In the genomic region with DNA sequence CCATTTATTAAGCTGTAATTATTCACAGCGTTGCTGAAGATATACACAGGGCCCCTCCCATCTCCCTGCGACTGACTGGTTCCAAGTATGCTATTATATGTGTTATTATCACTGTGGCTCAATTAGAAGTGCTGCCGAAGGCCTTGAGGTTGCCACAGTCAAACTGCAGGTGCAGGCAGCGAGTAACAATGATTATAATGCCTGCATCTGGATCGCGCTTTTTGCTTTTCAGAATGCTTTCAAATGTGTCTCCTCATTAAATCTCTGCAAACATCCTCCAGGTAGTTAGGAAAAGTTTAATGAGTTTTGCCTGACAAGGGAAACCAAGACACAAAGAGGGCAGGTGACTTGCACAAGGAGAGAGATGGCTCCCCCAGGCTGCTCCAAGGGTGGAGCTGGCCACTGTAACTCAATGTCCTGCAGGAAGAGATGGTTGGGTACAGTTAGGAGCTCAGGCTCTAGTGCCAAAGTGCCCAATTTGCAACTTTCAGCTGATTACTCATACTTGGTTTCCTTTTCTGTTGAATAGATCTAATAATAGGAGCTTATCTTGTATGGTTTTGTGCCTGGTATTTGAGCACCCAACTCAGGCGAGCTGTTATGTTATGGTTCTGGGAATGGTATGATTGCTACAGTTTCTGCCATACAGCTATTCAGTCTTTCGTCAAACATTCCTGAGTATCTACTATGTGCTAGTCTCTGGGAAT, we compare ENCODE assay signal across 8 cellular contexts. TPM values are rescaled to one million over a fixed set of nuclear protein-coding genes. Genes with fewer than 3 reads are reported as not detected.
A peak's percentile ranks its signal among the peaks of the same experiment; 100 is the strongest.
DNase-seq lines count a peak whose midpoint lies in the region; ATAC-seq and TF ChIP-seq lines count a peak whose summit lies in the region.

No MANE protein-coding gene starts in this region.

- H2AK5ac ChIP-seq in neuronal stem cell (ENCODE audit: low read depth, low read length), result no peak overlapping the region

- H3K23ac ChIP-seq in neuronal stem cell (ENCODE audit: low read depth, low read length, poor library complexity), result no peak overlapping the region

- H3K36me3 Mint-ChIP-seq in activated CD8-positive, alpha-beta memory T cell treated with anti-CD3 and anti-CD28 coated beads, Interleukin-2, amount 10 ng/mL, durations not matched to agents 7 days and 5 days, result peaks cover 6% of the 10 kb centered on the region
- H3K36me3 Mint-ChIP-seq in effector memory CD8-positive, alpha-beta T cell (ENCODE audit: insufficient read depth), result peaks cover 21% of the 10 kb centered on the region

- no peak for TF ChIP-seq CTCF in BE2C (IDR thresholded peaks at IDR 0.05; ENCODE audit: low read depth, low read length)

- peaks cover 41% of the 10 kb centered on the region for H3K4me1 ChIP-seq in thymus (ENCODE audit: control insufficient read depth, insufficient read depth, low read length)
- peaks cover 48% of the 10 kb centered on the region for H3K4me1 ChIP-seq in BE2C
- H3K4me1 ChIP-seq in neuronal stem cell (ENCODE audit: control insufficient read depth in 2 of 2, insufficient read depth in 1 of 2, low read depth in 1 of 2, low read length in 2 of 2), result peaks cover 16 to 22% of the 10 kb centered on the region in 2 donors

- H3K4me3 ChIP-seq in thymus (ENCODE audit: low read length) (no peak overlapping the region), BE2C (ENCODE audit: low read depth, low read length) (no peak overlapping the region), neuronal stem cell (ENCODE audit: low read length in 2 of 2) (no peak overlapping the region)

- H3K27ac Mint-ChIP-seq in activated CD8-positive, alpha-beta memory T cell treated with anti-CD3 and anti-CD28 coated beads, Interleukin-2, amount 10 ng/mL, durations not matched to agents 7 days and 5 days, result peak overlapping the region; percentile 95
- H3K27ac Mint-ChIP-seq in effector memory CD8-positive, alpha-beta T cell, result peak overlapping the region; percentile 72 to 90

- no peak overlapping the region for H2BK12ac ChIP-seq in neuronal stem cell (ENCODE audit: low read length)

- no peak overlapping the region for H2AFZ ChIP-seq in neuronal stem cell (ENCODE audit: low read length)

- no peak overlapping the region for H2BK120ac ChIP-seq in neuronal stem cell (ENCODE audit: low read depth, low read length)

- H3K18ac ChIP-seq in neuronal stem cell (ENCODE audit: low read length), result no peak overlapping the region

- peak overlapping the region; percentile 60 for H3K4me3 Mint-ChIP-seq in activated CD8-positive, alpha-beta memory T cell treated with anti-CD3 and anti-CD28 coated beads, Interleukin-2, amount 10 ng/mL, durations not matched to agents 7 days and 5 days
- H3K4me3 Mint-ChIP-seq in effector memory CD8-positive, alpha-beta T cell, result peak overlapping the region; percentile 64 to 79

- H2BK15ac ChIP-seq in neuronal stem cell (ENCODE audit: low read length), result no peak overlapping the region

- DNase-seq in activated CD8-positive, alpha-beta memory T cell treated with anti-CD3 and anti-CD28 coated beads, Interleukin-2, amount 10 ng/mL, durations not matched to agents 7 days and 5 days, result peak; percentile 41
- DNase-seq in activated CD8-positive, alpha-beta memory T cell treated with anti-CD3 and anti-CD28 coated beads, Interleukin-2, amount 50 U/mL, for 4 hours, result no peak
- DNase-seq in NCI-H69 (lab: John Stamatoyannopoulos, UW) (peak; percentile 87), BE2C (no peak), neuronal stem cell (ENCODE audit: low spot score) (no peak)
- DNase-seq in effector memory CD8-positive, alpha-beta T cell, result no peak

- no peaks in the 10 kb centered on the region for H3K9me3 Mint-ChIP-seq in activated CD8-positive, alpha-beta memory T cell treated with anti-CD3 and anti-CD28 coated beads, Interleukin-2, amount 10 ng/mL, durations not matched to agents 7 days and 5 days (ENCODE audit: low read depth)
- no peaks in the 10 kb centered on the region for H3K9me3 Mint-ChIP-seq in effector memory CD8-positive, alpha-beta T cell

- H3K4me1 Mint-ChIP-seq in activated CD8-positive, alpha-beta memory T cell treated with anti-CD3 and anti-CD28 coated beads, Interleukin-2, amount 10 ng/mL, durations not matched to agents 7 days and 5 days, result peaks cover 81% of the 10 kb centered on the region
- H3K4me1 Mint-ChIP-seq in effector memory CD8-positive, alpha-beta T cell (ENCODE audit: low read depth in 2 of 2), result peaks cover 64 to 73% of the 10 kb centered on the region in 2 donors

- no peaks in the 10 kb centered on the region for H3K27me3 Mint-ChIP-seq in activated CD8-positive, alpha-beta memory T cell treated with anti-CD3 and anti-CD28 coated beads, Interleukin-2, amount 10 ng/mL, durations not matched to agents 7 days and 5 days
- H3K27me3 Mint-ChIP-seq in effector memory CD8-positive, alpha-beta T cell, result no peaks in the 10 kb centered on the region

- H4K8ac ChIP-seq in neuronal stem cell (ENCODE audit: low read depth, low read length), result no peak overlapping the region

- H2BK5ac ChIP-seq in neuronal stem cell (ENCODE audit: low read length), result no peak overlapping the region

- no peak for ATAC-seq in activated CD8-positive, alpha-beta memory T cell treated with anti-CD3 and anti-CD28 coated beads, Interleukin-2, amount 10 ng/mL, durations not matched to agents 7 days and 5 days
- no peak for ATAC-seq in effector memory CD8-positive, alpha-beta T cell (replicated peaks)
- ATAC-seq in HG02981 (IDR thresholded peaks at IDR 0.05; ENCODE audit: unreplicated experiment), result no peak

- no peak overlapping the region for H4K91ac ChIP-seq in neuronal stem cell (ENCODE audit: low read depth, low read length, poor library complexity)

- H3K36me3 ChIP-seq in thymus (ENCODE audit: control insufficient read depth, insufficient read depth) (no peaks in the 10 kb centered on the region), BE2C (no peaks in the 10 kb centered on the region), neuronal stem cell (replicated peaks in 1 of 2; ENCODE audit: control insufficient read depth in 2 of 2, insufficient read depth in 2 of 2, low read length in 2 of 2) (no peaks in the 10 kb centered on the region)

- no peak overlapping the region for H3K9ac ChIP-seq in neuronal stem cell (ENCODE audit: low read depth, low read length, poor library complexity)

- H3K9me3 ChIP-seq in thymus (ENCODE audit: control insufficient read depth) (no peaks in the 10 kb centered on the region), BE2C (no peaks in the 10 kb centered on the region), neuronal stem cell (replicated peaks in 1 of 2; ENCODE audit: control insufficient read depth in 2 of 2, insufficient read depth in 1 of 2, low read depth in 1 of 2, low read length in 2 of 2) (no peaks in the 10 kb centered on the region)

- H3K27me3 ChIP-seq in thymus (ENCODE audit: control insufficient read depth, insufficient read depth) (no peaks in the 10 kb centered on the region), BE2C (no peaks in the 10 kb centered on the region), neuronal stem cell (ENCODE audit: control insufficient read depth in 3 of 3, insufficient read depth in 3 of 3, low read depth in 1 of 3, low read length in 3 of 3) (peaks cover 0 to 39% (median 20%) of the 10 kb centered on the region in 3 experiments)

- H3K79me1 ChIP-seq in neuronal stem cell (ENCODE audit: low read depth, low read length), result no peaks in the 10 kb centered on the region

- CTCF ChIA-PET in activated CD8-positive, alpha-beta memory T cell treated with anti-CD3 and anti-CD28 coated beads, Interleukin-2, amount 10 ng/mL, durations not matched to agents 7 days and 5 days (lab: Charles Lee), result interaction anchor here (0.9 to 3.1 kb wide), 5 partner anchors 10 to 76 kb away, joined by 3 to 27 read pairs (median 5); no protein-coding TSS in a partner anchor

- H3K4ac ChIP-seq in neuronal stem cell (ENCODE audit: low read length), result no peak overlapping the region

- WGBS in thymus, result 76% methylated on average over 8 of the region's 8 CpGs
- no CpG with 5 or more reads among the region's 8 CpGs for WGBS in neuronal stem cell (ENCODE audit: extremely low coverage in 2 of 2, insufficient read length in 2 of 2, insufficient replicate concordance in 1 of 2), 2 donors

- no peak overlapping the region for H3K4me2 ChIP-seq in neuronal stem cell (ENCODE audit: insufficient read depth, low read length, poor library complexity, severe bottlenecking)

- H3K14ac ChIP-seq in neuronal stem cell (ENCODE audit: low read length), result no peak overlapping the region

- H3K27ac ChIP-seq in thymus (ENCODE audit: low read depth) (peak overlapping the region; percentile 71), neuronal stem cell (replicated peaks; ENCODE audit: low read length) (no peak overlapping the region)

RNA-seq across cellular contexts. Expression of a gene that starts 1.7 kb away (rescaled TPM):
- 10 to 100 TPM; 65.8 to 81.6 TPM for total RNA-seq in activated CD8-positive, alpha-beta memory T cell treated with anti-CD3 and anti-CD28 coated beads, Interleukin-2, amount 10 ng/mL, durations not matched to agents 7 days and 5 days
- polyA plus RNA-seq in thymus, result 1.7 TPM
- polyA plus RNA-seq in BE2C (2012; ENCODE audit: insufficient read depth, insufficient read length, low read depth), result 13.0 TPM
- polyA plus RNA-seq in neuronal stem cell (2013, experiment 1 of 2), result 0.06 TPM
- 0.07 TPM for polyA plus RNA-seq in neuronal stem cell (2013, experiment 2 of 2)

RNA-seq across cellular contexts. Expression of a gene that starts 16.7 kb away (rescaled TPM):
- total RNA-seq in activated CD8-positive, alpha-beta memory T cell treated with anti-CD3 and anti-CD28 coated beads, Interleukin-2, amount 10 ng/mL, durations not matched to agents 7 days and 5 days, result 10 to 100 TPM; 36.4 to 48.5 TPM
- polyA plus RNA-seq in thymus, result 44.2 TPM
- 189 TPM for polyA plus RNA-seq in BE2C (2012; ENCODE audit: insufficient read depth, insufficient read length, low read depth)
- polyA plus RNA-seq in neuronal stem cell (2013, experiment 1 of 2), result 77.4 TPM
- 74.7 TPM for polyA plus RNA-seq in neuronal stem cell (2013, experiment 2 of 2)

Comparison
In these comparisons a context has a peak if more than half of its experiments do, and no peak if none do; other contexts are left out.
1. DNase-seq: peak in activated CD8-positive, alpha-beta memory T cell treated with anti-CD3 and anti-CD28 coated beads, Interleukin-2, amount 10 ng/mL, durations not matched to agents 7 days and 5 days (single experiment) and NCI-H69 (single experiment); none in activated CD8-positive, alpha-beta memory T cell treated with anti-CD3 and anti-CD28 coated beads, Interleukin-2, amount 50 U/mL, for 4 hours (single experiment), effector memory CD8-positive, alpha-beta T cell (0 of 3), BE2C (single experiment) and neuronal stem cell (single experiment).